In the genomic region with DNA sequence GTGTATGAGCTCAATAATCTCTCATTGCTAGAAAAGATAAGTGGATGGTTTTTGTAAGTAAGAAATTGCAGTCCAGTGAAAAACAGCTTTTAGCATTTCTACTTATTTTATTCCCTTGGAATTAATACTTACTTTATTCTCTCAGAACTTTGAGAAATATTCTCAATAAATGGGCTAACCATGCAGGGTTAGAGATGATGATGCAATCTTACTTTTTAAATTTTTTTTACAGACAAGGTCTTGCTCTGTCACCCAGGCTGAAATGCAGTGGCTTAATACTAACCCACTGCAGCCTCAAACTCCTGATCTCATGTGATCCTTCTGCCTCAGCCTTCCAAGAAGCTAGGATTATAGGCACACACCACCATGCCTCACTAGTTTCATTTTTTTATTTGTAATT, we compare ENCODE assay signal across 27 cellular contexts.
"Had no signal": no experiment of that assay in that cellular context is flagged by ENCODE, and none has a peak within 500 bp of the region (broad histone marks: within the 10 kb centered on the region; RNA-seq: fewer than 3 reads in every experiment).

No MANE protein-coding gene starts in this region.

- DNase-seq: activated CD4-positive, alpha-beta T cell treated with anti-CD3 and anti-CD28 coated beads for 48 hours; activated CD4-positive, alpha-beta T cell treated with anti-CD3 and anti-CD28 coated beads, Interleukin-2, amount 50 U/mL, for 4 hours; activated CD4-positive, CD25-positive, alpha-beta regulatory T cell treated with anti-CD3 and anti-CD28 coated beads, Interleukin-2, amount 50 U/mL, for 72 hours; activated CD8-positive, alpha-beta memory T cell treated with anti-CD3 and anti-CD28 coated beads, Interleukin-2, amount 50 U/mL, for 48 hours; activated CD8-positive, alpha-beta T cell treated with anti-CD3 and anti-CD28 coated beads, Interleukin-2, amount 10 ng/mL, durations not matched to agents 7 days and 5 days; activated effector memory CD4-positive, alpha-beta T cell treated with Interleukin-2 at 50 U/mL for 16 hours; activated naive CD4-positive, alpha-beta T cell; activated T-cell treated with anti-CD3 and anti-CD28 coated beads, Interleukin-2, amount 50 U/mL, for 1 hour; aorta; body of pancreas; central memory CD4-positive, alpha-beta T cell; Kasumi-1; KBM-7; NCI-H1105; NCI-H1436 treated with DMSO at 0.1 percent for 48 hours; NCI-H187; NCI-H2081; NCI-H510A treated with DMSO at 0.1 percent for 48 hours; NK-92 treated with Interleukin-12 subunit alpha and Interleukin-12 subunit beta, amount 100 ng/mL, for 24 hours; Right ventricle myocardium superior had no signal

- H3K4me3 Mint-ChIP-seq: activated CD8-positive, alpha-beta T cell treated with anti-CD3 and anti-CD28 coated beads, Interleukin-2, amount 10 ng/mL, durations not matched to agents 7 days and 5 days; activated naive CD4-positive, alpha-beta T cell treated with anti-CD3 and anti-CD28 coated beads, Interleukin-2, amount 50 U/mL, for 24 hours; activated T-helper 1 cell treated with anti-CD3 and anti-CD28 coated beads, Interleukin-12 subunit alpha, Interleukin-12 subunit beta, Interleukin-2, Interleukin-4 antibody, amounts not matched to agents 30 ng/mL and 10 ng/mL and 1 ng/mL, durations not matched to agents 14 hours and 24 hours and 36 hours; T-helper 1 cell treated with Interleukin-12 subunit alpha and Interleukin-12 subunit beta and Interleukin-4 antibody, amounts not matched to agents 30 μg/mL and 1 μg/mL, for 36 hours; WTC11 had no signal

- H3K9me3 ChIP-seq: body of pancreas had no signal

- ATAC-seq: activated CD8-positive, alpha-beta T cell treated with anti-CD3 and anti-CD28 coated beads, Interleukin-2, amount 10 ng/mL, durations not matched to agents 7 days and 5 days; body of pancreas; Panc1; WTC11 had no signal

- H3K36me3 Mint-ChIP-seq: activated naive CD4-positive, alpha-beta T cell treated with anti-CD3 and anti-CD28 coated beads, Interleukin-2, amount 50 U/mL, for 24 hours had no signal

- H3K4me1 Mint-ChIP-seq: activated naive CD4-positive, alpha-beta T cell treated with anti-CD3 and anti-CD28 coated beads, Interleukin-2, amount 50 U/mL, for 24 hours; WTC11 had no signal

- H3K27ac ChIP-seq: body of pancreas, RWPE1 had no signal

- FAIRE-seq: bronchial epithelial cell had no signal

- H3K27me3 ChIP-seq: body of pancreas had no signal

- H3K27me3 Mint-ChIP-seq: activated naive CD4-positive, alpha-beta T cell treated with anti-CD3 and anti-CD28 coated beads, Interleukin-2, amount 50 U/mL, for 24 hours had no signal

- H3K4me3 ChIP-seq: body of pancreas had no signal

- H3K27ac Mint-ChIP-seq: activated CD8-positive, alpha-beta T cell treated with anti-CD3 and anti-CD28 coated beads, Interleukin-2, amount 10 ng/mL, durations not matched to agents 7 days and 5 days; activated naive CD4-positive, alpha-beta T cell treated with anti-CD3 and anti-CD28 coated beads, Interleukin-2, amount 50 U/mL, for 24 hours; activated T-helper 1 cell treated with anti-CD3 and anti-CD28 coated beads, Interleukin-12 subunit alpha, Interleukin-12 subunit beta, Interleukin-2, Interleukin-4 antibody, amounts not matched to agents 30 ng/mL and 10 ng/mL and 1 ng/mL, durations not matched to agents 14 hours and 24 hours and 36 hours; T-helper 1 cell treated with Interleukin-12 subunit alpha and Interleukin-12 subunit beta and Interleukin-4 antibody, amounts not matched to agents 30 μg/mL and 1 μg/mL, for 36 hours; WTC11 had no signal
